In genomic region chr3:27923349-27924068, GRCh38 we compare ENCODE assay signal across 1 cellular context.
TF ChIP-seq lines count a peak whose summit lies in the region.

No MANE protein-coding gene starts in this region.

TF ChIP-seq in GM12878, 131 proteins besides CTCF, POLR2A, EP300 and RAD21:
- TF ChIP-seq SUZ12 (IDR thresholded peaks at IDR 0.05; ENCODE audit: unreplicated experiment) = no peak
- TF ChIP-seq SPI1 (IDR thresholded peaks at IDR 0.05; ENCODE audit: borderline replicate concordance, insufficient read depth, low read depth, low read length) = no peak
- no peak for TF ChIP-seq ZNF622 (IDR thresholded peaks at IDR 0.05)
- TF ChIP-seq POLR2AphosphoS5 (IDR thresholded peaks at IDR 0.05; ENCODE audit: low read length) = no peak
- peak; percentile 74 for TF ChIP-seq IKZF1 (conservative IDR thresholded peaks at IDR 0.05)
- TF ChIP-seq ATF7 (IDR thresholded peaks at IDR 0.05; ENCODE audit: low read depth) = no peak
- no peak for TF ChIP-seq WRNIP1 (IDR thresholded peaks at IDR 0.05; ENCODE audit: borderline replicate concordance, low read depth, low read length)
- TF ChIP-seq E2F8 (IDR thresholded peaks at IDR 0.05; ENCODE audit: low read depth, partially characterized antibody) = no peak
- TF ChIP-seq CBX3 (IDR thresholded peaks at IDR 0.05; ENCODE audit: borderline replicate concordance, low read depth) = no peak
- no peak for TF ChIP-seq SUPT20H (IDR thresholded peaks at IDR 0.05; ENCODE audit: borderline replicate concordance, control insufficient read depth, low read depth, low read length)
- no peak for TF ChIP-seq MYB (IDR thresholded peaks at IDR 0.05; ENCODE audit: borderline replicate concordance, low read depth, low read length)
- no peak for TF ChIP-seq JUNB (IDR thresholded peaks at IDR 0.05)
- TF ChIP-seq DPF2 (IDR thresholded peaks at IDR 0.05) = no peak
- TF ChIP-seq MTA2 (IDR thresholded peaks at IDR 0.05; ENCODE audit: low read depth) = peak; percentile 35
- TF ChIP-seq BRCA1 (IDR thresholded peaks at IDR 0.05; ENCODE audit: low read depth, low read length) = no peak
- TF ChIP-seq BCL3 (IDR thresholded peaks at IDR 0.05; ENCODE audit: borderline replicate concordance, insufficient read depth, low read depth, low read length, poor library complexity, severe bottlenecking) = no peak
- no peak for TF ChIP-seq RAD51 (IDR thresholded peaks at IDR 0.05)
- no peak for TF ChIP-seq SREBF1 (IDR thresholded peaks at IDR 0.05; ENCODE audit: low read length)
- no peak for TF ChIP-seq IRF5 (IDR thresholded peaks at IDR 0.05; ENCODE audit: borderline replicate concordance)
- no peak for TF ChIP-seq ESRRA (IDR thresholded peaks at IDR 0.05; ENCODE audit: low read length)
- no peak for TF ChIP-seq EZH2 (IDR thresholded peaks at IDR 0.05; ENCODE audit: borderline replicate concordance, control insufficient read depth, low read depth, low read length)
- TF ChIP-seq IRF3 (IDR thresholded peaks at IDR 0.05) = no peak
- TF ChIP-seq CHD1 (IDR thresholded peaks at IDR 0.05; ENCODE audit: low read depth, low read length) = no peak
- no peak for TF ChIP-seq CBFB (IDR thresholded peaks at IDR 0.05; ENCODE audit: low read depth)
- no peak for TF ChIP-seq HSF1 (IDR thresholded peaks at IDR 0.05; ENCODE audit: low read depth, low read length)
- no peak for TF ChIP-seq IRF4 (IDR thresholded peaks at IDR 0.05; ENCODE audit: low read depth, low read length)
- TF ChIP-seq PKNOX1 (IDR thresholded peaks at IDR 0.05) = peak; percentile 81
- peak; percentile 69 for TF ChIP-seq RELB (IDR thresholded peaks at IDR 0.05; ENCODE audit: low read depth)
- no peak for TF ChIP-seq ZNF687 (IDR thresholded peaks at IDR 0.05)
- no peak for TF ChIP-seq BACH1 (IDR thresholded peaks at IDR 0.05; ENCODE audit: borderline replicate concordance)
- no peak for TF ChIP-seq CREM (IDR thresholded peaks at IDR 0.05; ENCODE audit: low read depth)
- TF ChIP-seq IKZF2 (IDR thresholded peaks at IDR 0.05) = peak; percentile 45 to 70
- no peak for TF ChIP-seq MYC (IDR thresholded peaks at IDR 0.05; ENCODE audit: insufficient read depth, insufficient read length, insufficient replicate concordance, low read length, severe bottlenecking)
- no peak for TF ChIP-seq CHD4 (IDR thresholded peaks at IDR 0.05)
- TF ChIP-seq CBX5 (IDR thresholded peaks at IDR 0.05; ENCODE audit: low read depth) = no peak
